ENCODE assay signal across 18 cellular contexts in genomic region chr2:230414302-230414701, GRCh38. TPM values are rescaled to one million over a fixed set of nuclear protein-coding genes. Genes with fewer than 3 reads are reported as not detected.
A peak's percentile ranks its signal among the peaks of the same experiment; 100 is the strongest.
DNase-seq lines count a peak whose midpoint lies in the region; ATAC-seq and TF ChIP-seq lines count a peak whose summit lies in the region.
"Had no signal": no experiment of that assay in that cellular context is flagged by ENCODE, and none has a peak within 500 bp of the region (broad histone marks: within the 10 kb centered on the region; RNA-seq: fewer than 3 reads in every experiment).

No MANE protein-coding gene starts in this region.

- no peaks in the 10 kb centered on the region for H3K36me3 ChIP-seq in CD8-positive, alpha-beta T cell (ENCODE audit: insufficient read depth, low read length)
- H3K36me3 ChIP-seq: upper lobe of left lung had no signal

- H3K4me1 ChIP-seq in CD8-positive, alpha-beta T cell (ENCODE audit: insufficient read depth, low read length), result peaks cover 51% of the 10 kb centered on the region

- no peak overlapping the region for H3K4me3 Mint-ChIP-seq in CD14-positive monocyte
- H3K4me3 Mint-ChIP-seq in CD8-positive, alpha-beta T cell, result peak overlapping the region; percentile 100
- H3K4me3 Mint-ChIP-seq in activated T-helper 2 cell treated with anti-CD3 and anti-CD28 coated beads, Interferon-gamma antibody, Interleukin-2, Interleukin-4, amounts not matched to agents 10 μg/mL and 5 μg/mL and 100 μg/mL, durations not matched to agents 14 hours and 24 hours and 36 hours (ENCODE audit: low read depth), result peak overlapping the region; percentile 44
- H3K4me3 Mint-ChIP-seq in memory B cell, result peak overlapping the region; percentile 18

- in situ Hi-C loops in GM13976 (cut with MboI; ENCODE audit: low sequenced_read_pairs, unreplicated experiment), result loop anchor here (10.0 kb wide), 2 partner anchors 180 to 210 kb away; no protein-coding TSS in a partner anchor

- H3K4me1 Mint-ChIP-seq in CD14-positive monocyte (peaks cover 73% of the 10 kb centered on the region), memory B cell (peaks cover 56% of the 10 kb centered on the region)
- peaks cover 80% of the 10 kb centered on the region for H3K4me1 Mint-ChIP-seq in CD8-positive, alpha-beta T cell (ENCODE audit: low read depth)
- H3K4me1 Mint-ChIP-seq in activated T-helper 2 cell treated with anti-CD3 and anti-CD28 coated beads, Interferon-gamma antibody, Interleukin-2, Interleukin-4, amounts not matched to agents 10 μg/mL and 5 μg/mL and 100 μg/mL, durations not matched to agents 14 hours and 24 hours and 36 hours (ENCODE audit: low read depth), result peaks cover 63% of the 10 kb centered on the region

- H3K9me3 ChIP-seq in CD8-positive, alpha-beta T cell (ENCODE audit: low read length), result no peaks in the 10 kb centered on the region
- H3K9me3 ChIP-seq: mucosa of descending colon, SJSA1, upper lobe of left lung had no signal

- no peak for TF ChIP-seq CTCF in CD14-positive monocyte (IDR thresholded peaks at IDR 0.05)
- no peak for TF ChIP-seq CTCF in CD8-positive, alpha-beta T cell (IDR thresholded peaks at IDR 0.05)
- TF ChIP-seq CTCF in GM13976 (IDR thresholded peaks at IDR 0.05; ENCODE audit: borderline replicate concordance, control extremely low read depth, extremely low read depth, insufficient read depth, missing control alignments), result no peak

- H3K27ac Mint-ChIP-seq in CD14-positive monocyte, result peak overlapping the region in 5 of 7 donors; percentile 43 to 99 (median 77)
- H3K27ac Mint-ChIP-seq in CD8-positive, alpha-beta T cell, result peak overlapping the region; percentile 100
- peak overlapping the region; percentile 93 for H3K27ac Mint-ChIP-seq in activated T-helper 2 cell treated with anti-CD3 and anti-CD28 coated beads, Interferon-gamma antibody, Interleukin-2, Interleukin-4, amounts not matched to agents 10 μg/mL and 5 μg/mL and 100 μg/mL, durations not matched to agents 14 hours and 24 hours and 36 hours
- peak overlapping the region; percentile 96 for H3K27ac Mint-ChIP-seq in memory B cell

- ATAC-seq in CD8-positive, alpha-beta T cell, result no peak
- ATAC-seq in memory B cell (ENCODE audit: low read depth) (no peak), GM21619 (IDR thresholded peaks at IDR 0.05; ENCODE audit: unreplicated experiment) (no peak)
- ATAC-seq: mucosa of descending colon had no signal

- peaks cover 0 to 2% (median 0%) of the 10 kb centered on the region in 3 donors for H3K27me3 Mint-ChIP-seq in CD14-positive monocyte (ENCODE audit: low read depth in 3 of 3)
- H3K27me3 Mint-ChIP-seq in CD8-positive, alpha-beta T cell (ENCODE audit: low read depth), result no peaks in the 10 kb centered on the region
- no peaks in the 10 kb centered on the region for H3K27me3 Mint-ChIP-seq in activated T-helper 2 cell treated with anti-CD3 and anti-CD28 coated beads, Interferon-gamma antibody, Interleukin-2, Interleukin-4, amounts not matched to agents 10 μg/mL and 5 μg/mL and 100 μg/mL, durations not matched to agents 14 hours and 24 hours and 36 hours (ENCODE audit: low read depth)
- no peaks in the 10 kb centered on the region for H3K27me3 Mint-ChIP-seq in memory B cell

- intact Hi-C loops in CD14-positive monocyte (cut with micrococcal nuclease), result loop anchor here (5.0 to 10.0 kb wide), 7 partner anchors 33 to 383 kb away; partner anchors contain the start of genes SP110 (in 1 of the 2), SP140 (in 1 of the 2) and SP140L (in 1 of the 2)
- intact Hi-C loops in CD8-positive, alpha-beta T cell (cut with DNase I, micrococcal nuclease), result loop anchor here (5.0 to 10.0 kb wide), 7 partner anchors 33 to 1050 kb away; partner anchors contain the start of genes SP140L (in 2 of the 2), CAB39 (in 1 of the 2) and NCL (in 1 of the 2)
- intact Hi-C loops in activated T-helper 2 cell treated with anti-CD3 and anti-CD28 coated beads, Interferon-gamma antibody, Interleukin-2, Interleukin-4, amounts not matched to agents 10 μg/mL and 5 μg/mL and 100 μg/mL, durations not matched to agents 14 hours and 24 hours and 36 hours (cut with micrococcal nuclease), result loop anchor here (10.0 kb wide), 1 partner anchor 150 kb away; no protein-coding TSS in a partner anchor

- no peak for DNase-seq in CD14-positive monocyte (ENCODE audit: low spot score)
- no peak for DNase-seq in CD8-positive, alpha-beta T cell
- no peak for DNase-seq in activated T-helper 2 cell treated with anti-CD3 and anti-CD28 coated beads, Interferon-gamma antibody, Interleukin-2, Interleukin-4, amounts not matched to agents 10 μg/mL and 5 μg/mL and 100 μg/mL, durations not matched to agents 14 hours and 24 hours and 36 hours (ENCODE audit: low spot score)
- DNase-seq in memory B cell (ENCODE audit: low spot score in 2 of 2), result no peak
- DNase-seq in NCI-H524 (lab: John Stamatoyannopoulos, UW), result no peak
- no peak for DNase-seq in GM13976 (ENCODE audit: low spot score)
- no peak for DNase-seq in DMS53 (lab: John Stamatoyannopoulos, UW)
- DNase-seq: effector CD4-positive, alpha-beta T cell; hippocampal formation; kidney glomerular epithelial cell; NCI-H2029; NCI-H524 treated with DMSO at 0.1 percent for 48 hours; stimulated activated CD4-positive, alpha-beta T cell treated with anti-CD3 and anti-CD28 coated beads, Interleukin-4, amount 100 ng/mL, for 4 hours had no signal

- CTCF ChIA-PET in CD8-positive, alpha-beta T cell (lab: Charles Lee), result interaction anchor here (0.6 kb wide), 1 partner anchor 57 kb away, joined by 3 read pairs; no protein-coding TSS in a partner anchor

- H3K27ac ChIP-seq in CD8-positive, alpha-beta T cell (ENCODE audit: low read depth, low read length), result no peak overlapping the region
- H3K27ac ChIP-seq: C4-2B, SJSA1 had no signal

- H3K4me3 ChIP-seq in CD8-positive, alpha-beta T cell (ENCODE audit: low read depth, low read length), result no peak overlapping the region
- H3K4me3 ChIP-seq: mucosa of descending colon, SJSA1, upper lobe of left lung had no signal

- POLR2A ChIA-PET in CD8-positive, alpha-beta T cell (lab: Charles Lee), result interaction anchor here (1.4 kb wide), 1 partner anchor 188 kb away, joined by 4 read pairs; no protein-coding TSS in a partner anchor

- H3K27me3 ChIP-seq in CD8-positive, alpha-beta T cell (ENCODE audit: insufficient read depth, low read length), result no peaks in the 10 kb centered on the region
- H3K27me3 ChIP-seq: SJSA1, upper lobe of left lung had no signal

- peaks cover 9 to 10% of the 10 kb centered on the region in 2 donors for H3K36me3 Mint-ChIP-seq in CD14-positive monocyte
- H3K36me3 Mint-ChIP-seq in CD8-positive, alpha-beta T cell, result peaks cover 33% of the 10 kb centered on the region
- peaks cover 30% of the 10 kb centered on the region for H3K36me3 Mint-ChIP-seq in activated T-helper 2 cell treated with anti-CD3 and anti-CD28 coated beads, Interferon-gamma antibody, Interleukin-2, Interleukin-4, amounts not matched to agents 10 μg/mL and 5 μg/mL and 100 μg/mL, durations not matched to agents 14 hours and 24 hours and 36 hours (ENCODE audit: low read depth)
- peaks cover 10% of the 10 kb centered on the region for H3K36me3 Mint-ChIP-seq in memory B cell

- H3K9me3 Mint-ChIP-seq in CD14-positive monocyte (peaks cover 0 to 2% (median 0%) of the 10 kb centered on the region in 7 donors), memory B cell (no peaks in the 10 kb centered on the region)
- no peaks in the 10 kb centered on the region for H3K9me3 Mint-ChIP-seq in CD8-positive, alpha-beta T cell
- H3K9me3 Mint-ChIP-seq in activated T-helper 2 cell treated with anti-CD3 and anti-CD28 coated beads, Interferon-gamma antibody, Interleukin-2, Interleukin-4, amounts not matched to agents 10 μg/mL and 5 μg/mL and 100 μg/mL, durations not matched to agents 14 hours and 24 hours and 36 hours, result no peaks in the 10 kb centered on the region

RNA-seq across cellular contexts. Expression of gene SP100, which starts 1.7 kb away (rescaled TPM):
- polyA plus RNA-seq in CD14-positive monocyte, result 10 to 100 TPM; 68.1 to 97.4 TPM
- total RNA-seq in CD8-positive, alpha-beta T cell, result 100 to 1,000 TPM; 218 to 240 TPM
- total RNA-seq in activated T-helper 2 cell treated with anti-CD3 and anti-CD28 coated beads, Interferon-gamma antibody, Interleukin-2, Interleukin-4, amounts not matched to agents 10 μg/mL and 5 μg/mL and 100 μg/mL, durations not matched to agents 14 hours and 24 hours and 36 hours, result 153 and 158 TPM in 2 replicates

Comparison
In these comparisons a context has a peak if more than half of its experiments do, and no peak if none do; other contexts are left out.
1. H3K4me3 Mint-ChIP-seq: peak in CD8-positive, alpha-beta T cell (single experiment), activated T-helper 2 cell treated with anti-CD3 and anti-CD28 coated beads, Interferon-gamma antibody, Interleukin-2, Interleukin-4, amounts not matched to agents 10 μg/mL and 5 μg/mL and 100 μg/mL, durations not matched to agents 14 hours and 24 hours and 36 hours (single experiment) and memory B cell (single experiment); none in CD14-positive monocyte (0 of 2).
2. Peak in every context shown above with its lines, with median percentiles within 50 percentile points of each other: H3K27ac Mint-ChIP-seq.